ENCODE assay signal across 8 cellular contexts in genomic region chr11:125111341-125112234, GRCh38.
DNase-seq lines count a peak whose midpoint lies in the region; ATAC-seq and FAIRE-seq lines count a peak whose summit lies in the region.

Gene TMEM218 (minus strand): TSS chr11:125111626. CDS start chr11:125102241, 9,385 bp downstream.

- peaks cover 8% of the 10 kb centered on the region for H3K36me3 Mint-ChIP-seq in effector memory CD8-positive, alpha-beta T cell (ENCODE audit: insufficient read depth)

- H3K27me3 Mint-ChIP-seq in effector memory CD8-positive, alpha-beta T cell, result peaks cover 0 to 2% of the 10 kb centered on the region in 2 donors

- DNase-seq in COLO829 (ENCODE audit: low spot score), result peak; percentile 97
- peak; percentile 94 for DNase-seq in HTR-8/SVneo (ENCODE audit: insufficient read length, low spot score)
- peak; percentile 98 for DNase-seq in NOMO-1 treated with dmso at 0.1 percent for 144 hours (lab: John Stamatoyannopoulos, UW; ENCODE audit: unreplicated experiment)
- peak; percentile 73 to 91 (median 89) for DNase-seq in activated CD8-positive, alpha-beta memory T cell treated with anti-CD3 and anti-CD28 coated beads for 48 hours (ENCODE audit: low read depth in 2 of 3, low spot score in 2 of 3)
- peak; percentile 92 to 97 (median 93) for DNase-seq in effector memory CD8-positive, alpha-beta T cell
- DNase-seq in medulla oblongata (ENCODE audit: extremely low spot score), result peak; percentile 99
- DNase-seq in stimulated activated CD8-positive, alpha-beta memory T cell treated with anti-CD3 and anti-CD28 coated beads, Interleukin-12 subunit alpha, Interleukin-12 subunit beta, amount 100 ng/mL, for 1 hour (ENCODE audit: low read depth), result peak; percentile 87

- peak within 1 kb of the TSS; percentile 93 to 99 for H3K27ac Mint-ChIP-seq in effector memory CD8-positive, alpha-beta T cell

- H3K9me3 Mint-ChIP-seq in effector memory CD8-positive, alpha-beta T cell, result peaks cover 0 to 6% of the 10 kb centered on the region in 2 donors

- H3K4me1 Mint-ChIP-seq in effector memory CD8-positive, alpha-beta T cell (ENCODE audit: low read depth in 2 of 2), result peaks cover 13 to 20% of the 10 kb centered on the region in 2 donors

- peak within 1 kb of the TSS; percentile 87 to 100 for H3K4me3 Mint-ChIP-seq in effector memory CD8-positive, alpha-beta T cell

- FAIRE-seq in HTR-8/SVneo (lab: Jason Lieb, UNC), result peak; percentile 85

- ATAC-seq in GM21367 (IDR thresholded peaks at IDR 0.05; ENCODE audit: unreplicated experiment), result peak; percentile 99
- ATAC-seq in effector memory CD8-positive, alpha-beta T cell (replicated peaks), result peak; percentile 92

Comparison
In these comparisons a context has a peak if more than half of its experiments do, and no peak if none do; other contexts are left out.
1. Peak in every context shown above with its lines: DNase-seq and ATAC-seq.